Comparison of ENCODE assay signal across 8 cellular contexts in genomic region chrX:323721-324628, GRCh38. TPM values are rescaled to one million over a fixed set of nuclear protein-coding genes. Genes with fewer than 3 reads are reported as not detected.
DNase-seq lines count a peak whose midpoint lies in the region; ATAC-seq and TF ChIP-seq lines count a peak whose summit lies in the region.

No MANE protein-coding gene starts in this region.

- H3K36me3 Mint-ChIP-seq in activated naive CD4-positive, alpha-beta T cell treated with anti-CD3 and anti-CD28 coated beads, Interleukin-2, amount 10 ng/mL, durations not matched to agents 7 days and 5 days, result peaks cover 2% of the 10 kb centered on the region

- no peaks in the 10 kb centered on the region for H3K9me3 Mint-ChIP-seq in activated naive CD4-positive, alpha-beta T cell treated with anti-CD3 and anti-CD28 coated beads, Interleukin-2, amount 10 ng/mL, durations not matched to agents 7 days and 5 days

- H3K9me3 ChIP-seq in A673 (ENCODE audit: low read depth, low read length, poor library complexity, severe bottlenecking) (no peaks in the 10 kb centered on the region), thoracic aorta (no peaks in the 10 kb centered on the region)

- CTCF ChIA-PET in A673 (lab: Charles Lee), result no interaction called here
- CTCF ChIA-PET in activated naive CD4-positive, alpha-beta T cell treated with anti-CD3 and anti-CD28 coated beads, Interleukin-2, amount 10 ng/mL, durations not matched to agents 7 days and 5 days (lab: Charles Lee), result no interaction called here

- H3K27me3 ChIP-seq in A673 (replicated peaks; ENCODE audit: insufficient read depth, low read depth, low read length, poor library complexity) (no peaks in the 10 kb centered on the region), thoracic aorta (replicated peaks; ENCODE audit: insufficient read depth) (no peaks in the 10 kb centered on the region)

- H3K4me3 Mint-ChIP-seq in activated naive CD4-positive, alpha-beta T cell treated with anti-CD3 and anti-CD28 coated beads, Interleukin-2, amount 10 ng/mL, durations not matched to agents 7 days and 5 days, result no peak overlapping the region

- intact Hi-C loops in A673 (cut with micrococcal nuclease; ENCODE audit: unreplicated experiment), result no loop called here

- TF ChIP-seq CTCF in A673 (conservative IDR thresholded peaks at IDR 0.05; ENCODE audit: low read depth, low read length) (peak; percentile 60), thoracic aorta (IDR thresholded peaks at IDR 0.05) (no peak)

- no peak overlapping the region for H3K27ac ChIP-seq in A673 (ENCODE audit: low read depth, low read length, poor library complexity, severe bottlenecking)
- H3K27ac ChIP-seq in thoracic aorta, result no peak overlapping the region

- H3K36me3 ChIP-seq in A673 (ENCODE audit: insufficient read depth, low read length, poor library complexity, severe bottlenecking), result no peaks in the 10 kb centered on the region
- H3K36me3 ChIP-seq in thoracic aorta, result no peaks in the 10 kb centered on the region

- H3K27me3 Mint-ChIP-seq in activated naive CD4-positive, alpha-beta T cell treated with anti-CD3 and anti-CD28 coated beads, Interleukin-2, amount 10 ng/mL, durations not matched to agents 7 days and 5 days, result peaks cover 20% of the 10 kb centered on the region

- ATAC-seq in HG02571 (IDR thresholded peaks at IDR 0.05; ENCODE audit: unreplicated experiment) (peak; percentile 48), thoracic aorta (ENCODE audit: insufficient number of reproducible peaks, low FRiP score, low read depth) (no peak)

- no TSS peak for BruUV-seq in A673 (replicated peaks; lab: Mats Ljungman, UMichigan)

- DNase-seq in A673 (ENCODE audit: low spot score), result peak; percentile 83
- DNase-seq in activated naive CD4-positive, alpha-beta T cell treated with anti-CD3 and anti-CD28 coated beads, Interleukin-2, amount 10 ng/mL, durations not matched to agents 7 days and 5 days, result peak; percentile 60
- peak; percentile 38 for DNase-seq in iPS DF 4.7 (ENCODE audit: extremely low read depth, low spot score)
- peak; percentile 41 for DNase-seq in thoracic aorta (ENCODE audit: low spot score)
- DNase-seq in NOMO-1 (lab: John Stamatoyannopoulos, UW; ENCODE audit: unreplicated experiment in 2 of 2), result no peak
- DNase-seq in NCI-H1092 treated with DMSO at 0.1 percent for 48 hours (lab: John Stamatoyannopoulos, UW), result no peak
- DNase-seq in NCI-H524 treated with DMSO at 0.1 percent for 48 hours (lab: John Stamatoyannopoulos, UW), result no peak

- H3K4me3 ChIP-seq in A673 (ENCODE audit: low read depth, low read length, poor library complexity, severe bottlenecking), result no peak overlapping the region
- no peak overlapping the region for H3K4me3 ChIP-seq in thoracic aorta

- POLR2A ChIA-PET in A673 (lab: Charles Lee; ENCODE audit: low non-redundant PET), result no interaction called here

- no peaks in the 10 kb centered on the region for H3K4me1 ChIP-seq in A673 (ENCODE audit: insufficient read depth, low read length, poor library complexity, severe bottlenecking)
- peaks cover 14 to 15% of the 10 kb centered on the region in 2 donors for H3K4me1 ChIP-seq in thoracic aorta (ENCODE audit: control insufficient read depth in 1 of 2, low read depth in 2 of 2)

- no peak overlapping the region for H3K27ac Mint-ChIP-seq in activated naive CD4-positive, alpha-beta T cell treated with anti-CD3 and anti-CD28 coated beads, Interleukin-2, amount 10 ng/mL, durations not matched to agents 7 days and 5 days

- H3K4me1 Mint-ChIP-seq in activated naive CD4-positive, alpha-beta T cell treated with anti-CD3 and anti-CD28 coated beads, Interleukin-2, amount 10 ng/mL, durations not matched to agents 7 days and 5 days, result peaks cover 24% of the 10 kb centered on the region

RNA-seq across cellular contexts. Expression of gene GTPBP6, which starts 5.4 kb away (rescaled TPM):
- total RNA-seq in A673 (2021) (82.3 and 85.1 TPM in 2 replicates), thoracic aorta (10 to 100 TPM; 32.6 to 33.5 TPM)

RNA-seq across cellular contexts. Expression of gene PLCXD1, which starts 42.8 kb away (rescaled TPM):
- total RNA-seq in A673 (2021), result 60.9 and 72.7 TPM in 2 replicates
- total RNA-seq in thoracic aorta, result 10 to 100 TPM; 14.5 to 29.0 TPM

Comparison
In these comparisons a context has a peak if more than half of its experiments do, and no peak if none do; other contexts are left out.
1. DNase-seq: peak in A673 (single experiment), activated naive CD4-positive, alpha-beta T cell treated with anti-CD3 and anti-CD28 coated beads, Interleukin-2, amount 10 ng/mL, durations not matched to agents 7 days and 5 days (single experiment), iPS DF 4.7 (single experiment) and thoracic aorta (single experiment); none in NOMO-1 (0 of 2), NCI-H1092 treated with DMSO at 0.1 percent for 48 hours (single experiment) and NCI-H524 treated with DMSO at 0.1 percent for 48 hours (single experiment).